Comparison of ENCODE assay signal across 7 cellular contexts in genomic region chrX:3713225-3713936, GRCh38. TPM values are rescaled to one million over a fixed set of nuclear protein-coding genes. Genes with fewer than 3 reads are reported as not detected.
DNase-seq lines count a peak whose midpoint lies in the region; ATAC-seq and FAIRE-seq lines count a peak whose summit lies in the region.

Gene PRKX (minus strand): TSS chrX:3713649. CDS start chrX:3713253, 396 bp downstream.

- peak; percentile 79 for ATAC-seq in HG02588 (IDR thresholded peaks at IDR 0.05; ENCODE audit: unreplicated experiment)

- DNase-seq in GM18507 (ENCODE audit: extremely low spot score, insufficient read length, low read depth) (peak; percentile 47), NCI-H1105 (lab: John Stamatoyannopoulos, UW) (peak; percentile 7)
- DNase-seq in activated CD4-positive, alpha-beta T cell treated with anti-CD3 and anti-CD28 coated beads, Interleukin-2, amount 50 U/mL, for 4 hours, result peak; percentile 55
- peak; percentile 46 to 69 for DNase-seq in stimulated activated CD8-positive, alpha-beta memory T cell treated with anti-CD3 and anti-CD28 coated beads, Interleukin-15, amount 100 ng/mL, for 48 hours (ENCODE audit: low read depth in 2 of 2)

- H3K36me3 ChIP-seq in ectodermal cell (ENCODE audit: control insufficient read depth, insufficient read depth, low read length) (no peaks in the 10 kb centered on the region), mesodermal cell (ENCODE audit: control insufficient read depth, insufficient read depth, low read length) (no peaks in the 10 kb centered on the region)

- no peaks in the 10 kb centered on the region for H3K9me3 ChIP-seq in ectodermal cell (ENCODE audit: control insufficient read depth, low read length)
- peaks cover 5% of the 10 kb centered on the region for H3K9me3 ChIP-seq in mesodermal cell (ENCODE audit: control insufficient read depth, low read length)

- peak within 1 kb of the TSS; percentile 57 for H3K4me3 ChIP-seq in ectodermal cell (ENCODE audit: insufficient read depth, low read depth, low read length)
- H3K4me3 ChIP-seq in mesodermal cell (ENCODE audit: extremely low read depth, insufficient read depth, low read length, poor library complexity, severe bottlenecking), result peak within 1 kb of the TSS; percentile 53

- H3K4me1 ChIP-seq in ectodermal cell (ENCODE audit: control insufficient read depth, insufficient read depth, low read length) (no peaks in the 10 kb centered on the region), mesodermal cell (ENCODE audit: control insufficient read depth, insufficient read depth, low read length, poor library complexity, severe bottlenecking) (no peaks in the 10 kb centered on the region)

- no peak within 1 kb of the TSS for H3K27ac ChIP-seq in ectodermal cell (ENCODE audit: insufficient read depth, low read depth, low read length, poor library complexity, severe bottlenecking)
- H3K27ac ChIP-seq in mesodermal cell (ENCODE audit: low read depth, low read length, severe bottlenecking), result no peak within 1 kb of the TSS

- 0% methylated on average over 97 of the region's 97 CpGs for WGBS in ectodermal cell, 2 experiments
- WGBS in mesodermal cell (ENCODE audit: insufficient coverage in 2 of 2), 2 experiments, result 0 to 1% methylated on average over 16 to 22 of the region's 97 CpGs

- peak; percentile 60 for FAIRE-seq in GM18507 (lab: Jason Lieb, UNC)

- peaks cover 36% of the 10 kb centered on the region for H3K27me3 ChIP-seq in ectodermal cell (ENCODE audit: control insufficient read depth, insufficient read depth, low read length, poor library complexity, severe bottlenecking)

RNA-seq across cellular contexts. Expression of gene PRKX, which starts in this region (rescaled TPM):
- 21.2 TPM for polyA plus RNA-seq in ectodermal cell (2013, experiment 1 of 4)
- 18.3 TPM for polyA plus RNA-seq in ectodermal cell (2013, experiment 2 of 4)
- 16.4 TPM for polyA plus RNA-seq in ectodermal cell (2013, experiment 3 of 4)
- polyA plus RNA-seq in ectodermal cell (2013, experiment 4 of 4), result 16.0 TPM
- polyA plus RNA-seq in mesodermal cell (2013, experiment 1 of 2), result 21.0 TPM
- polyA plus RNA-seq in mesodermal cell (2013, experiment 2 of 2), result 17.4 TPM

Comparison
In these comparisons a context has a peak if more than half of its experiments do, and no peak if none do; other contexts are left out.
1. DNase-seq: peak in every context shown above with its lines; median percentile 58 in stimulated activated CD8-positive, alpha-beta memory T cell treated with anti-CD3 and anti-CD28 coated beads, Interleukin-15, amount 100 ng/mL, for 48 hours; 55 in activated CD4-positive, alpha-beta T cell treated with anti-CD3 and anti-CD28 coated beads, Interleukin-2, amount 50 U/mL, for 4 hours; 47 in GM18507; 7 in NCI-H1105.